ENCODE assay signal across 1 cellular context in the genomic region with DNA sequence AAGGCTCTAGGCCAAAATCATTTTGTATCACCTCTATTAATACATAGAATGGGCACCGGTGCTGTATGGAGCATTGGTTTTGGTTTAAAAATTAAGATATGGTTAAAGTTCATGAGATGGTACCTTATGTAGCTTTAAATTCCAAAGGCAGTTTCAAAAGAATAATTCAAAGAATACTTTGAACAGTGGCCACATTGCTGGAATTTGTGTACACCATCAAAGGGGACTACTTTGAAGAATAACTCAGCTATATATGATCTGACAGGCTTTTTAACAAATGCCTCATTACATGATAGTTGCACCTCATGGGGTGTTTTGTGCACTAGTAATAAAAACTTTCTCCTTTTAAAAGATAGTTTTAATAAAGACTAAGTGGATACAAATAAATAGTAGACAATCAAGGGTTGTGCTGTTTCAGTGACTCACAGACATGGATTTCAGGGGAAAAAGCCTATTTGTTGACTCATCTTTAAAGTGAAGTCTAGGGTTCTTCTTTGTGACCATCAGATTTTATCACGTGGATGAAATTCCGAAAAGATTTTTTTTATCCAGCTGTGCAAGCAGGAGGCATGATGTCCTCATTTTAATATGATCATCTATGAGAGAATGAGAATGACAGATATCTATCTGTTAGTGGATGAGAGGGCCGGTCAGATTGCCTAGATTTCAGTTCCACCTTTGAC.
TF ChIP-seq lines count a peak whose summit lies in the region.

No MANE protein-coding gene starts in this region.

TF ChIP-seq in HepG2, 621 proteins besides CTCF, POLR2A, EP300 and RAD21 (continued from another document):
- TF ChIP-seq ZNF710 (CRISPR knock-in tag; IDR thresholded peaks at IDR 0.05; ENCODE audit: borderline replicate concordance) (no peak), SAP130 (CRISPR knock-in tag; IDR thresholded peaks at IDR 0.05; ENCODE audit: low read depth) (peak; percentile 28; the same call in 1 of the 2 replicates), THAP11 (CRISPR knock-in tag; IDR thresholded peaks at IDR 0.05) (no peak), MLX (CRISPR knock-in tag; IDR thresholded peaks at IDR 0.05) (no peak), MXD4 (CRISPR knock-in tag; IDR thresholded peaks at IDR 0.05) (no peak), KLF15 (CRISPR knock-in tag; IDR thresholded peaks at IDR 0.05; ENCODE audit: borderline replicate concordance) (no peak), NFAT5 (CRISPR knock-in tag; IDR thresholded peaks at IDR 0.05) (no peak), ZNF180 (CRISPR knock-in tag; IDR thresholded peaks at IDR 0.05; ENCODE audit: borderline replicate concordance, low read depth) (no peak), ARID3A (IDR thresholded peaks at IDR 0.05; ENCODE audit: low read depth, low read length) (peak; percentile 47; the same call in 1 of the 2 replicates), LCORL (IDR thresholded peaks at IDR 0.05) (no peak), LCORL (CRISPR knock-in tag; IDR thresholded peaks at IDR 0.05) (no peak), ZSCAN9 (CRISPR knock-in tag; IDR thresholded peaks at IDR 0.05; ENCODE audit: borderline replicate concordance) (no peak), ZFP36L1 (CRISPR knock-in tag; IDR thresholded peaks at IDR 0.05) (no peak)
- TF ChIP-seq, protein P1, sequence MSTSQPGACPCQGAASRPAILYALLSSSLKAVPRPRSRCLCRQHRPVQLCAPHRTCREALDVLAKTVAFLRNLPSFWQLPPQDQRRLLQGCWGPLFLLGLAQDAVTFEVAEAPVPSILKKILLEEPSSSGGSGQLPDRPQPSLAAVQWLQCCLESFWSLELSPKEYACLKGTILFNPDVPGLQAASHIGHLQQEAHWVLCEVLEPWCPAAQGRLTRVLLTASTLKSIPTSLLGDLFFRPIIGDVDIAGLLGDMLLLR (CRISPR knock-in tag; IDR thresholded peaks at IDR 0.05) = no peak
